Comparison of ENCODE assay signal across 23 cellular contexts in genomic region chr4:150570123-150570522, GRCh38. TPM values are rescaled to one million over a fixed set of nuclear protein-coding genes. Genes with fewer than 3 reads are reported as not detected.
DNase-seq lines count a peak whose midpoint lies in the region; ATAC-seq and TF ChIP-seq lines count a peak whose summit lies in the region.
"Had no signal": no experiment of that assay in that cellular context is flagged by ENCODE, and none has a peak within 500 bp of the region (broad histone marks: within the 10 kb centered on the region; RNA-seq: fewer than 3 reads in every experiment).

No MANE protein-coding gene starts in this region.

- H3K27me3 ChIP-seq in SK-N-SH (ENCODE audit: insufficient read depth) (no peaks in the 10 kb centered on the region), neural cell (ENCODE audit: insufficient read depth, low read depth, low read length) (peaks cover 33% of the 10 kb centered on the region), transverse colon (no peaks in the 10 kb centered on the region)
- H3K27me3 ChIP-seq: BLaER1 treated with 17β-estradiol and CSF1 and Interleukin-3, amounts not matched to agents 10 nM and 100 nM; SJSA1 had no signal

- H2AFZ ChIP-seq in SK-N-SH (ENCODE audit: low read depth) (0 out of 2 replicates have a peak overlapping the region, but pooled peaks have one; percentile 1), neural cell (ENCODE audit: low read depth, low read length) (no peak overlapping the region)

- H3K4me2 ChIP-seq in SK-N-SH: no peak overlapping the region
- no peak overlapping the region for H3K4me2 ChIP-seq in neural cell (ENCODE audit: low read length)
- H3K4me2 ChIP-seq: BLaER1 treated with 17β-estradiol and CSF1 and Interleukin-3, amounts not matched to agents 10 nM and 100 nM had no signal

- H3K4me3 ChIP-seq in SK-N-SH (ENCODE audit: low read depth in 2 of 2, low read length in 1 of 2) (no peak overlapping the region), neural cell (ENCODE audit: low read length) (no peak overlapping the region), transverse colon (no peak overlapping the region)
- H3K4me3 ChIP-seq: BLaER1 treated with 17β-estradiol and CSF1 and Interleukin-3, amounts not matched to agents 10 nM and 100 nM; SJSA1 had no signal

- peaks cover 15% of the 10 kb centered on the region for H3F3A ChIP-seq in SK-N-SH (replicated peaks; ENCODE audit: insufficient read depth)
- no peaks in the 10 kb centered on the region for H3F3A ChIP-seq in neural cell (ENCODE audit: insufficient read depth, low read length, poor library complexity, severe bottlenecking)

- CTCF ChIA-PET in SK-N-SH (lab: Yijun Ruan, JAX): no interaction called here

- peaks cover 19% of the 10 kb centered on the region for H3K4me1 Mint-ChIP-seq in chondrocyte (ENCODE audit: low read depth)

- DNase-seq in SK-N-SH (no peak), NCI-H69 (lab: John Stamatoyannopoulos, UW) (peak; percentile 29), transverse colon (no peak), chondrocyte (ENCODE audit: low spot score) (no peak), OCI-M2 (lab: John Stamatoyannopoulos, UW; ENCODE audit: unreplicated experiment) (no peak), foreskin melanocyte (no peak)
- DNase-seq: CD4-positive, alpha-beta T cell; EL; GDM1; HCEC 1CT; Karpas-422; NCI-H1092; NCI-H187 treated with DMSO at 0.1 percent for 48 hours; NCI-H446 treated with DMSO at 0.1 percent for 48 hours; NCI-H526; Right ventricle myocardium superior; RPMI8226 had no signal

- peak overlapping the region; percentile 0; the same call in 1 of the 2 replicates for H3K9ac ChIP-seq in SK-N-SH
- H3K9ac ChIP-seq in neural cell (ENCODE audit: low read length): no peak overlapping the region
- H3K9ac ChIP-seq: BLaER1 treated with 17β-estradiol and CSF1 and Interleukin-3, amounts not matched to agents 10 nM and 100 nM had no signal

- no peaks in the 10 kb centered on the region for H3K27me3 Mint-ChIP-seq in chondrocyte (ENCODE audit: low read depth)
- H3K27me3 Mint-ChIP-seq: CD4-positive, alpha-beta T cell had no signal

- peaks cover 0 to 3% of the 10 kb centered on the region in 2 experiments for H3K36me3 ChIP-seq in SK-N-SH (replicated peaks in 1 of 2; ENCODE audit: control insufficient read depth in 1 of 2, insufficient read depth in 2 of 2, low read length in 1 of 2)
- H3K36me3 ChIP-seq in neural cell (ENCODE audit: insufficient read depth, low read length): no peaks in the 10 kb centered on the region
- peaks cover 0 to under 1% (median 0%) of the 10 kb centered on the region in 4 donors for H3K36me3 ChIP-seq in transverse colon
- H3K36me3 ChIP-seq: BLaER1 treated with 17β-estradiol and CSF1 and Interleukin-3, amounts not matched to agents 10 nM and 100 nM; SJSA1 had no signal

- H3K4me1 ChIP-seq in SK-N-SH (ENCODE audit: control insufficient read depth in 1 of 2, insufficient read depth in 2 of 2, low read depth in 1 of 2, low read length in 1 of 2) (peaks cover 3 to 23% of the 10 kb centered on the region in 2 experiments; a peak in 3 of 4 replicates), transverse colon (peaks cover 0 to 24% (median 9%) of the 10 kb centered on the region in 4 donors)
- H3K4me1 ChIP-seq: SJSA1 had no signal

- no peaks in the 10 kb centered on the region for H3K9me3 ChIP-seq in SK-N-SH
- no peaks in the 10 kb centered on the region for H3K9me3 ChIP-seq in neural cell (ENCODE audit: low read length)
- peaks cover under 1 to 2% of the 10 kb centered on the region in 2 donors for H3K9me3 ChIP-seq in transverse colon
- H3K9me3 ChIP-seq: SJSA1 had no signal

- TF ChIP-seq EP300 in SK-N-SH (IDR thresholded peaks at IDR 0.05; ENCODE audit: borderline replicate concordance in 1 of 2, low read depth in 1 of 2, low read length in 1 of 2): no peak
- TF ChIP-seq EP300 in neural cell (conservative IDR thresholded peaks at IDR 0.05; ENCODE audit: poor library complexity, severe bottlenecking): peak; percentile 34
- no peak for TF ChIP-seq EP300 in transverse colon (IDR thresholded peaks at IDR 0.05; ENCODE audit: low read depth)

- intact Hi-C loops in transverse colon (cut with DNase I; ENCODE audit: low total_unique reads): no loop called here

- no peaks in the 10 kb centered on the region for H3K79me2 ChIP-seq in SK-N-SH (ENCODE audit: insufficient read depth)
- H3K79me2 ChIP-seq in neural cell (replicated peaks; ENCODE audit: insufficient read depth, low read length): no peaks in the 10 kb centered on the region

- H3K4me3 Mint-ChIP-seq in chondrocyte (ENCODE audit: unreplicated experiment): no peak overlapping the region
- H3K4me3 Mint-ChIP-seq: CD4-positive, alpha-beta T cell had no signal

- H3K27ac ChIP-seq in SK-N-SH (ENCODE audit: low read depth in 2 of 2, low read length in 1 of 2) (peak overlapping the region in 1 of 2 experiments; percentile 31; a peak in 2 of 4 replicates), neural cell (ENCODE audit: low read length) (no peak overlapping the region), transverse colon (peak overlapping the region; percentile 24 to 89 (median 40))
- H3K27ac ChIP-seq: BLaER1 treated with 17β-estradiol and CSF1 and Interleukin-3, amounts not matched to agents 10 nM and 100 nM; SJSA1 had no signal

- in situ Hi-C loops in transverse colon (cut with MboI; ENCODE audit: low pct_ligation_motif_present in 1 of 4, low pct_unique_long_range_greater_than_20kb in 1 of 4, low sequenced_read_pairs in 3 of 4): no loop called here

- TF ChIP-seq CTCF in SK-N-SH (IDR thresholded peaks at IDR 0.05) (no peak), neural cell (IDR thresholded peaks at IDR 0.05; ENCODE audit: poor library complexity, severe bottlenecking) (no peak), transverse colon (IDR thresholded peaks at IDR 0.05) (no peak), chondrocyte (IDR thresholded peaks at IDR 0.05) (no peak)

- 88% methylated on average over 4 of the region's 4 CpGs for WGBS in SK-N-SH (ENCODE audit: low lambda C conversion rate)
- WGBS in transverse colon (ENCODE audit: low coverage in 1 of 2), 2 donors: 71 to 77% methylated on average over 4 of the region's 4 CpGs

- peaks cover under 1% of the 10 kb centered on the region for H3K36me3 Mint-ChIP-seq in chondrocyte (ENCODE audit: low read depth)

- H4K20me1 ChIP-seq in SK-N-SH (ENCODE audit: insufficient read depth) (no peaks in the 10 kb centered on the region), neural cell (ENCODE audit: insufficient read depth) (no peaks in the 10 kb centered on the region)
- H4K20me1 ChIP-seq: BLaER1 treated with 17β-estradiol and CSF1 and Interleukin-3, amounts not matched to agents 10 nM and 100 nM had no signal

- TF ChIP-seq RAD21 in SK-N-SH (IDR thresholded peaks at IDR 0.05; ENCODE audit: low read length) (no peak), neural cell (conservative IDR thresholded peaks at IDR 0.05) (no peak)

- H3K9me3 Mint-ChIP-seq in chondrocyte (ENCODE audit: low read depth): peaks cover under 1% of the 10 kb centered on the region
- H3K9me3 Mint-ChIP-seq: CD4-positive, alpha-beta T cell had no signal

- no peak overlapping the region for H3K27ac Mint-ChIP-seq in chondrocyte (ENCODE audit: unreplicated experiment)
- H3K27ac Mint-ChIP-seq: CD4-positive, alpha-beta T cell had no signal

- H3K9me2 ChIP-seq in SK-N-SH: no peaks in the 10 kb centered on the region
- H3K9me2 ChIP-seq in neural cell (ENCODE audit: insufficient read depth, low read length): no peaks in the 10 kb centered on the region

- ATAC-seq in SK-N-SH treated with all-trans-retinoic acid at 6 μM for 48 hours: no peak; the same call in 2 of the 3 replicates

- POLR2A ChIA-PET in SK-N-SH (lab: Yijun Ruan, JAX): no interaction called here

- no peak for TF ChIP-seq POLR2A in transverse colon (IDR thresholded peaks at IDR 0.05)

TF ChIP-seq in SK-N-SH, 30 proteins besides CTCF, POLR2A, EP300 and RAD21 (continues in another document):
- TF ChIP-seq YY1 (IDR thresholded peaks at IDR 0.05; ENCODE audit: low read depth): no peak
- TF ChIP-seq RXRA (IDR thresholded peaks at IDR 0.05; ENCODE audit: borderline replicate concordance, low read depth): no peak

TF ChIP-seq in SK-N-SH treated with all-trans-retinoic acid at 6 μM for 48 hours, 23 proteins besides CTCF, POLR2A, EP300 and RAD21 (continues in another document):
- TF ChIP-seq PPARA (CRISPR knock-in tag; IDR thresholded peaks at IDR 0.05; ENCODE audit: borderline replicate concordance) (no peak), ZC3H10 (CRISPR knock-in tag; IDR thresholded peaks at IDR 0.05) (no peak), GLIS3 (CRISPR knock-in tag; IDR thresholded peaks at IDR 0.05) (no peak), ZFP30 (CRISPR knock-in tag; IDR thresholded peaks at IDR 0.05) (no peak), OSR1 (CRISPR knock-in tag; IDR thresholded peaks at IDR 0.05) (no peak)

TF ChIP-seq in neural cell, 6 proteins besides CTCF, POLR2A, EP300 and RAD21:
- TF ChIP-seq MXI1 (conservative IDR thresholded peaks at IDR 0.05; ENCODE audit: poor library complexity, severe bottlenecking) (no peak), POLR2AphosphoS5 (IDR thresholded peaks at IDR 0.05) (peak; percentile 49)

RNA-seq across cellular contexts. Expression of gene MAB21L2, which starts 11.8 kb away (rescaled TPM):
- polyA plus RNA-seq in SK-N-SH (2012; rRNA removed) (0.92 and 1.2 TPM in 2 replicates), neural cell (0.92 and 1.6 TPM in 2 replicates)
- polyA plus RNA-seq in SK-N-SH (2012; cell fraction: cytosol; rRNA removed): 0.90 and 1.3 TPM in 2 replicates
- polyA plus RNA-seq in SK-N-SH (2012; cell fraction: nucleus; rRNA removed): 0.36 and 0.74 TPM in 2 replicates
- 2.2 and 4.6 TPM in 2 replicates for polyA minus RNA-seq in neural cell
- total RNA-seq in transverse colon (100 to 1,000 TPM in 1 of 4 donors, 10 to 100 TPM in 3; 63.0 to 106 (median 78.9) TPM), chondrocyte (4.2 to 48.3 TPM (median 4.6 TPM) in 3 replicates)
- total RNA-seq: A172; CD4-positive, alpha-beta T cell; H1; SJSA1 had no signal
